8 cellular contexts compared by ENCODE assay signal in the genomic region with DNA sequence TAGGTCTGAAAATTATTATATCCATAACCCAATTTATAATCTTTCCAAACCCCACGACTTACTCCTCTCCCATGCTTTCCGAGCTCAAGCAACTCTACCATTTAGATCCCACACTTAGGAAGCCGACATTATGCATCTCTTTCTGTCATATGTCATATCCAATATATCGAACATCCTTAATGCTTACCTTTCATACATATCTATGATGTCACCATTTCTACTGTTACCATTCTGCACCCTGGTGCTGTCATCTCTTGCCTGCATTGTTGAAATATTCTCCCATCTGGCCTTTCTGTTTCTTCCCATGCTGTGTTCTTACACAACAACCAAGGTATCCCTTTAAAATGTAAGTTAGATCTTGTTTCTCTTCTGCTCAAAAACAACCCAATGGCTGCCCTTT.
"Had no signal": no experiment of that assay in that cellular context is flagged by ENCODE, and none has a peak within 500 bp of the region (broad histone marks: within the 10 kb centered on the region; RNA-seq: fewer than 3 reads in every experiment).

No MANE protein-coding gene starts in this region.

- ATAC-seq: GM12878 had no signal

- FAIRE-seq: G401.6, GM12878, GM12891, GM12892, GM18507, GM19239 had no signal

- H3K4me3 ChIP-seq: GM12878 had no signal

- DNase-seq: GDM1, GF-D8 had no signal
